Comparison of ENCODE assay signal across 1 cellular context in the genomic region with DNA sequence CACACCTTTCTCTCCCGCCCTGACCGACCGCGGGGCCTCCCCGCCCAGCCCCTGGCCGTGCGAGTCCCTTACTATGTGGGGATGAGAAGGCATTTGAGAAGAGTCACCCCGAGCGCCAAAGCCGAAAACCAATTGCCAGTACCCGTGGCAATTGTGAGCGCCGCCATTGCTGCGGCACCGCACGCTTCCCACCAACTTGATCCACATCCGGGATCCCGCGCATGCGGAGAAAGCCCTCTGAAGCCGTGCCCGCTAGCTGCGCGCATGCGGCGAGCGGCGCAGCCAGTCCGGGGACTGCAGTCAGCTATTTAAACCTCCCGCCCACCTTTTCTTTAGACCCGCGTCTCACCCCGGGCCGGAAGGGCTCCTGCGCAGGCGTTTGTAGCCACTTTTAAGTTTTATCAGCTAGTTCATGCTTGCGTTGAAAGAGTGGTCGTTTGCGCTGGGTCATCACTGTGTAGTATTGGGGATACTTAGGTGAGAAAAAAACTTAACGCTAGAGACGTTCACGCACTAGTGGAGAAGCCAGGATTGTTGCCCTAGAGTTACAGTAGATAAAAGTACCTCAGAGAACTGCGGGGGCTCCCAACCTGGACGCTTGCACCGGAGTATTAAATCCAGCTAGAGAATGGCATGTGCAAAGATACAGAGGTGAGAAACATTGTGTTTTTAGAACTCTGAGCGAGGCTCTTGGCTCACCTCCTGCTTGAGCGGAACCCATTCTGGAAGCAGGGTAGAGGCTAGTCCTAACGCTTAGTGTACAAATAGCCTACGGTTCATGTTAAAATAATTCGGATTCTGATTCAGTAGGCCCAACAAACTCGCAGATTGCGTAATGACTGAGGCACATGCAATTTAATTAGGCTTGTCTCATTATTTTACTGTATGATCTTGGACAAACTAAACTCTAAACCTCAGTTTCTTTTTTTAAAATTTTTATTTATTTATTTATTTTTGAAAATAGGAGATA.
A peak's percentile ranks its signal among the peaks of the same experiment; 100 is the strongest.
TF ChIP-seq lines count a peak whose summit lies in the region.

A gene (minus strand): TSS at position 205 of the 970 bp plus-strand sequence. CDS start 38 bp downstream, at position 167.

TF ChIP-seq in K562, 482 proteins besides CTCF, POLR2A, EP300 and RAD21 (continued from another document and continues in another):
- TF ChIP-seq, protein P1, sequence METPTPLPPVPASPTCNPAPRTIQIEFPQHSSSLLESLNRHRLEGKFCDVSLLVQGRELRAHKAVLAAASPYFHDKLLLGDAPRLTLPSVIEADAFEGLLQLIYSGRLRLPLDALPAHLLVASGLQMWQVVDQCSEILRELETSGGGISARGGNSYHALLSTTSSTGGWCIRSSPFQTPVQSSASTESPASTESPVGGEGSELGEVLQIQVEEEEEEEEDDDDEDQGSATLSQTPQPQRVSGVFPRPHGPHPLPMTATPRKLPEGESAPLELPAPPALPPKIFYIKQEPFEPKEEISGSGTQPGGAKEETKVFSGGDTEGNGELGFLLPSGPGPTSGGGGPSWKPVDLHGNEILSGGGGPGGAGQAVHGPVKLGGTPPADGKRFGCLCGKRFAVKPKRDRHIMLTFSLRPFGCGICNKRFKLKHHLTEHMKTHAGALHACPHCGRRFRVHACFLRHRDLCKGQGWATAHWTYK (CRISPR knock-in tag; IDR thresholded peaks at IDR 0.05), result no peak
- TF ChIP-seq CCAR2 (IDR thresholded peaks at IDR 0.05; ENCODE audit: low read depth, low read length), result no peak
- no peak for TF ChIP-seq KDM2B (CRISPR knock-in tag; IDR thresholded peaks at IDR 0.05)
- no peak for TF ChIP-seq ILK (tag; IDR thresholded peaks at IDR 0.05; ENCODE audit: borderline replicate concordance, low read depth)
- TF ChIP-seq BCOR (IDR thresholded peaks at IDR 0.05), result no peak
- TF ChIP-seq SRSF7 (optimal IDR thresholded peaks at IDR 0.05; ENCODE audit: low read depth, low read length), result no peak
- TF ChIP-seq KAT7 (CRISPR knock-in tag; IDR thresholded peaks at IDR 0.05; ENCODE audit: borderline replicate concordance), result 0 out of 2 replicates have a peak, but pooled peaks have one; percentile 71
- TF ChIP-seq ZNF165 (CRISPR knock-in tag; IDR thresholded peaks at IDR 0.05; ENCODE audit: borderline replicate concordance), result no peak
- TF ChIP-seq, protein P2, sequence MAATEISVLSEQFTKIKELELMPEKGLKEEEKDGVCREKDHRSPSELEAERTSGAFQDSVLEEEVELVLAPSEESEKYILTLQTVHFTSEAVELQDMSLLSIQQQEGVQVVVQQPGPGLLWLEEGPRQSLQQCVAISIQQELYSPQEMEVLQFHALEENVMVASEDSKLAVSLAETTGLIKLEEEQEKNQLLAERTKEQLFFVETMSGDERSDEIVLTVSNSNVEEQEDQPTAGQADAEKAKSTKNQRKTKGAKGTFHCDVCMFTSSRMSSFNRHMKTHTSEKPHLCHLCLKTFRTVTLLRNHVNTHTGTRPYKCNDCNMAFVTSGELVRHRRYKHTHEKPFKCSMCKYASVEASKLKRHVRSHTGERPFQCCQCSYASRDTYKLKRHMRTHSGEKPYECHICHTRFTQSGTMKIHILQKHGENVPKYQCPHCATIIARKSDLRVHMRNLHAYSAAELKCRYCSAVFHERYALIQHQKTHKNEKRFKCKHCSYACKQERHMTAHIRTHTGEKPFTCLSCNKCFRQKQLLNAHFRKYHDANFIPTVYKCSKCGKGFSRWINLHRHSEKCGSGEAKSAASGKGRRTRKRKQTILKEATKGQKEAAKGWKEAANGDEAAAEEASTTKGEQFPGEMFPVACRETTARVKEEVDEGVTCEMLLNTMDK (IDR thresholded peaks at IDR 0.05; ENCODE audit: borderline replicate concordance, insufficient read depth, low read depth, low read length, poor library complexity, severe bottlenecking), result no peak
- no peak for TF ChIP-seq CBX5 (IDR thresholded peaks at IDR 0.05; ENCODE audit: borderline replicate concordance, low read depth)
- TF ChIP-seq U2AF1 (optimal IDR thresholded peaks at IDR 0.05; ENCODE audit: low read depth, low read length), result no peak
- TF ChIP-seq PHB2 (IDR thresholded peaks at IDR 0.05; ENCODE audit: low read depth), result no peak
- TF ChIP-seq NCOR1 (IDR thresholded peaks at IDR 0.05), result peak; percentile 49; the same call in 1 of the 2 replicates
- TF ChIP-seq ZNF3 (CRISPR knock-in tag; IDR thresholded peaks at IDR 0.05), result no peak
- TF ChIP-seq RNF2 (IDR thresholded peaks at IDR 0.05), result peak; percentile 67; the same call in 1 of the 2 replicates
- TF ChIP-seq KDM4B (IDR thresholded peaks at IDR 0.05; ENCODE audit: borderline replicate concordance in 2 of 2, low read depth in 1 of 2), result no peak
- TF ChIP-seq DPF2 (IDR thresholded peaks at IDR 0.05), result peak; percentile 56; the same call in 1 of the 2 replicates
- peak; percentile 74 for TF ChIP-seq TAF9B (IDR thresholded peaks at IDR 0.05; ENCODE audit: partially characterized antibody)
- TF ChIP-seq, protein P3, sequence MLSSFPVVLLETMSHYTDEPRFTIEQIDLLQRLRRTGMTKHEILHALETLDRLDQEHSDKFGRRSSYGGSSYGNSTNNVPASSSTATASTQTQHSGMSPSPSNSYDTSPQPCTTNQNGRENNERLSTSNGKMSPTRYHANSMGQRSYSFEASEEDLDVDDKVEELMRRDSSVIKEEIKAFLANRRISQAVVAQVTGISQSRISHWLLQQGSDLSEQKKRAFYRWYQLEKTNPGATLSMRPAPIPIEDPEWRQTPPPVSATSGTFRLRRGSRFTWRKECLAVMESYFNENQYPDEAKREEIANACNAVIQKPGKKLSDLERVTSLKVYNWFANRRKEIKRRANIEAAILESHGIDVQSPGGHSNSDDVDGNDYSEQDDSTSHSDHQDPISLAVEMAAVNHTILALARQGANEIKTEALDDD (IDR thresholded peaks at IDR 0.05), result peak; percentile 57; the same call in 1 of the 2 replicates
- TF ChIP-seq HNRNPH1 (optimal IDR thresholded peaks at IDR 0.05; ENCODE audit: low read depth, low read length), result no peak
- TF ChIP-seq MCM2 (IDR thresholded peaks at IDR 0.05; ENCODE audit: low read depth), result no peak
- TF ChIP-seq MAFK (IDR thresholded peaks at IDR 0.05; ENCODE audit: low read length), result peak; percentile 27; the same call in 1 of the 2 replicates
- TF ChIP-seq ZNF175 (CRISPR knock-in tag; IDR thresholded peaks at IDR 0.05; ENCODE audit: low read depth), result 0 out of 2 replicates have a peak, but pooled peaks have one; percentile 15
- peak; percentile 67 for TF ChIP-seq C11orf30 (IDR thresholded peaks at IDR 0.05; ENCODE audit: low read depth)
- TF ChIP-seq, protein P4, sequence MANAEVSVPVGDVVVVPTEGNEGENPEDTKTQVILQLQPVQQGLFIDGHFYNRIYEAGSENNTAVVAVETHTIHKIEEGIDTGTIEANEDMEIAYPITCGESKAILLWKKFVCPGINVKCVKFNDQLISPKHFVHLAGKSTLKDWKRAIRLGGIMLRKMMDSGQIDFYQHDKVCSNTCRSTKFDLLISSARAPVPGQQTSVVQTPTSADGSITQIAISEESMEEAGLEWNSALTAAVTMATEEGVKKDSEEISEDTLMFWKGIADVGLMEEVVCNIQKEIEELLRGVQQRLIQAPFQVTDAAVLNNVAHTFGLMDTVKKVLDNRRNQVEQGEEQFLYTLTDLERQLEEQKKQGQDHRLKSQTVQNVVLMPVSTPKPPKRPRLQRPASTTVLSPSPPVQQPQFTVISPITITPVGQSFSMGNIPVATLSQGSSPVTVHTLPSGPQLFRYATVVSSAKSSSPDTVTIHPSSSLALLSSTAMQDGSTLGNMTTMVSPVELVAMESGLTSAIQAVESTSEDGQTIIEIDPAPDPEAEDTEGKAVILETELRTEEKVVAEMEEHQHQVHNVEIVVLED (CRISPR knock-in tag; IDR thresholded peaks at IDR 0.05), result peak; percentile 82
- TF ChIP-seq, protein P5, sequence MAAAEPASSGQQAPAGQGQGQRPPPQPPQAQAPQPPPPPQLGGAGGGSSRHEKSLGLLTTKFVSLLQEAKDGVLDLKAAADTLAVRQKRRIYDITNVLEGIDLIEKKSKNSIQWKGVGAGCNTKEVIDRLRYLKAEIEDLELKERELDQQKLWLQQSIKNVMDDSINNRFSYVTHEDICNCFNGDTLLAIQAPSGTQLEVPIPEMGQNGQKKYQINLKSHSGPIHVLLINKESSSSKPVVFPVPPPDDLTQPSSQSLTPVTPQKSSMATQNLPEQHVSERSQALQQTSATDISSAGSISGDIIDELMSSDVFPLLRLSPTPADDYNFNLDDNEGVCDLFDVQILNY (CRISPR knock-in tag; IDR thresholded peaks at IDR 0.05), result peak; percentile 48; the same call in 1 of the 2 replicates
- no peak for TF ChIP-seq ZC3H8 (IDR thresholded peaks at IDR 0.05)
- TF ChIP-seq HMG20B (CRISPR knock-in tag; IDR thresholded peaks at IDR 0.05), result no peak
- no peak for TF ChIP-seq RBM14 (IDR thresholded peaks at IDR 0.05; ENCODE audit: borderline replicate concordance, insufficient read depth, low read depth, low read length)
- peak; percentile 15 for TF ChIP-seq NEUROD1 (IDR thresholded peaks at IDR 0.05; ENCODE audit: borderline replicate concordance, low read depth, low read length, partially characterized antibody)
- no peak for TF ChIP-seq SNIP1 (IDR thresholded peaks at IDR 0.05; ENCODE audit: low read depth)
- TF ChIP-seq MYBL2 (IDR thresholded peaks at IDR 0.05; ENCODE audit: low read depth), result peak; percentile 78
- TF ChIP-seq MYBL2 (CRISPR knock-in tag; IDR thresholded peaks at IDR 0.05; ENCODE audit: borderline replicate concordance), result no peak
- TF ChIP-seq, protein P6, sequence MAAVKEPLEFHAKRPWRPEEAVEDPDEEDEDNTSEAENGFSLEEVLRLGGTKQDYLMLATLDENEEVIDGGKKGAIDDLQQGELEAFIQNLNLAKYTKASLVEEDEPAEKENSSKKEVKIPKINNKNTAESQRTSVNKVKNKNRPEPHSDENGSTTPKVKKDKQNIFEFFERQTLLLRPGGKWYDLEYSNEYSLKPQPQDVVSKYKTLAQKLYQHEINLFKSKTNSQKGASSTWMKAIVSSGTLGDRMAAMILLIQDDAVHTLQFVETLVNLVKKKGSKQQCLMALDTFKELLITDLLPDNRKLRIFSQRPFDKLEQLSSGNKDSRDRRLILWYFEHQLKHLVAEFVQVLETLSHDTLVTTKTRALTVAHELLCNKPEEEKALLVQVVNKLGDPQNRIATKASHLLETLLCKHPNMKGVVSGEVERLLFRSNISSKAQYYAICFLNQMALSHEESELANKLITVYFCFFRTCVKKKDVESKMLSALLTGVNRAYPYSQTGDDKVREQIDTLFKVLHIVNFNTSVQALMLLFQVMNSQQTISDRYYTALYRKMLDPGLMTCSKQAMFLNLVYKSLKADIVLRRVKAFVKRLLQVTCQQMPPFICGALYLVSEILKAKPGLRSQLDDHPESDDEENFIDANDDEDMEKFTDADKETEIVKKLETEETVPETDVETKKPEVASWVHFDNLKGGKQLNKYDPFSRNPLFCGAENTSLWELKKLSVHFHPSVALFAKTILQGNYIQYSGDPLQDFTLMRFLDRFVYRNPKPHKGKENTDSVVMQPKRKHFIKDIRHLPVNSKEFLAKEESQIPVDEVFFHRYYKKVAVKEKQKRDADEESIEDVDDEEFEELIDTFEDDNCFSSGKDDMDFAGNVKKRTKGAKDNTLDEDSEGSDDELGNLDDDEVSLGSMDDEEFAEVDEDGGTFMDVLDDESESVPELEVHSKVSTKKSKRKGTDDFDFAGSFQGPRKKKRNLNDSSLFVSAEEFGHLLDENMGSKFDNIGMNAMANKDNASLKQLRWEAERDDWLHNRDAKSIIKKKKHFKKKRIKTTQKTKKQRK (IDR thresholded peaks at IDR 0.05; ENCODE audit: borderline replicate concordance, low read depth, low read length), result no peak
- TF ChIP-seq GTF2F1 (IDR thresholded peaks at IDR 0.05; ENCODE audit: low read depth, low read length), result no peak; the same call in 1 of the 2 replicates
- TF ChIP-seq, protein P7, sequence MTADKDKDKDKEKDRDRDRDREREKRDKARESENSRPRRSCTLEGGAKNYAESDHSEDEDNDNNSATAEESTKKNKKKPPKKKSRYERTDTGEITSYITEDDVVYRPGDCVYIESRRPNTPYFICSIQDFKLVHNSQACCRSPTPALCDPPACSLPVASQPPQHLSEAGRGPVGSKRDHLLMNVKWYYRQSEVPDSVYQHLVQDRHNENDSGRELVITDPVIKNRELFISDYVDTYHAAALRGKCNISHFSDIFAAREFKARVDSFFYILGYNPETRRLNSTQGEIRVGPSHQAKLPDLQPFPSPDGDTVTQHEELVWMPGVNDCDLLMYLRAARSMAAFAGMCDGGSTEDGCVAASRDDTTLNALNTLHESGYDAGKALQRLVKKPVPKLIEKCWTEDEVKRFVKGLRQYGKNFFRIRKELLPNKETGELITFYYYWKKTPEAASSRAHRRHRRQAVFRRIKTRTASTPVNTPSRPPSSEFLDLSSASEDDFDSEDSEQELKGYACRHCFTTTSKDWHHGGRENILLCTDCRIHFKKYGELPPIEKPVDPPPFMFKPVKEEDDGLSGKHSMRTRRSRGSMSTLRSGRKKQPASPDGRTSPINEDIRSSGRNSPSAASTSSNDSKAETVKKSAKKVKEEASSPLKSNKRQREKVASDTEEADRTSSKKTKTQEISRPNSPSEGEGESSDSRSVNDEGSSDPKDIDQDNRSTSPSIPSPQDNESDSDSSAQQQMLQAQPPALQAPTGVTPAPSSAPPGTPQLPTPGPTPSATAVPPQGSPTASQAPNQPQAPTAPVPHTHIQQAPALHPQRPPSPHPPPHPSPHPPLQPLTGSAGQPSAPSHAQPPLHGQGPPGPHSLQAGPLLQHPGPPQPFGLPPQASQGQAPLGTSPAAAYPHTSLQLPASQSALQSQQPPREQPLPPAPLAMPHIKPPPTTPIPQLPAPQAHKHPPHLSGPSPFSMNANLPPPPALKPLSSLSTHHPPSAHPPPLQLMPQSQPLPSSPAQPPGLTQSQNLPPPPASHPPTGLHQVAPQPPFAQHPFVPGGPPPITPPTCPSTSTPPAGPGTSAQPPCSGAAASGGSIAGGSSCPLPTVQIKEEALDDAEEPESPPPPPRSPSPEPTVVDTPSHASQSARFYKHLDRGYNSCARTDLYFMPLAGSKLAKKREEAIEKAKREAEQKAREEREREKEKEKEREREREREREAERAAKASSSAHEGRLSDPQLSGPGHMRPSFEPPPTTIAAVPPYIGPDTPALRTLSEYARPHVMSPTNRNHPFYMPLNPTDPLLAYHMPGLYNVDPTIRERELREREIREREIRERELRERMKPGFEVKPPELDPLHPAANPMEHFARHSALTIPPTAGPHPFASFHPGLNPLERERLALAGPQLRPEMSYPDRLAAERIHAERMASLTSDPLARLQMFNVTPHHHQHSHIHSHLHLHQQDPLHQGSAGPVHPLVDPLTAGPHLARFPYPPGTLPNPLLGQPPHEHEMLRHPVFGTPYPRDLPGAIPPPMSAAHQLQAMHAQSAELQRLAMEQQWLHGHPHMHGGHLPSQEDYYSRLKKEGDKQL (CRISPR knock-in tag; IDR thresholded peaks at IDR 0.05; ENCODE audit: borderline replicate concordance), result no peak
- TF ChIP-seq, protein P8, sequence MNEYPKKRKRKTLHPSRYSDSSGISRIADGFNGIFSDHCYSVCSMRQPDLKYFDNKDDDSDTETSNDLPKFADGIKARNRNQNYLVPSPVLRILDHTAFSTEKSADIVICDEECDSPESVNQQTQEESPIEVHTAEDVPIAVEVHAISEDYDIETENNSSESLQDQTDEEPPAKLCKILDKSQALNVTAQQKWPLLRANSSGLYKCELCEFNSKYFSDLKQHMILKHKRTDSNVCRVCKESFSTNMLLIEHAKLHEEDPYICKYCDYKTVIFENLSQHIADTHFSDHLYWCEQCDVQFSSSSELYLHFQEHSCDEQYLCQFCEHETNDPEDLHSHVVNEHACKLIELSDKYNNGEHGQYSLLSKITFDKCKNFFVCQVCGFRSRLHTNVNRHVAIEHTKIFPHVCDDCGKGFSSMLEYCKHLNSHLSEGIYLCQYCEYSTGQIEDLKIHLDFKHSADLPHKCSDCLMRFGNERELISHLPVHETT (CRISPR knock-in tag; conservative IDR thresholded peaks at IDR 0.05 in 1 of 2, IDR thresholded peaks at IDR 0.05 in 1 of 2), result no peak
- TF ChIP-seq ELF1 (tag; IDR thresholded peaks at IDR 0.05), result peak; percentile 95
- TF ChIP-seq ZNF282 (CRISPR knock-in tag; IDR thresholded peaks at IDR 0.05), result no peak
